15 cellular contexts compared by ENCODE assay signal in genomic region chr7:123768493-123768892, GRCh38. TPM values are rescaled to one million over a fixed set of nuclear protein-coding genes. Genes with fewer than 3 reads are reported as not detected.
DNase-seq lines count a peak whose midpoint lies in the region; ATAC-seq, FAIRE-seq and TF ChIP-seq lines count a peak whose summit lies in the region.
"Had no signal": no experiment of that assay in that cellular context is flagged by ENCODE, and none has a peak within 500 bp of the region (broad histone marks: within the 10 kb centered on the region; RNA-seq: fewer than 3 reads in every experiment).

No MANE protein-coding gene starts in this region.

- RAD21 ChIA-PET in HCT116 (lab: Charles Lee; ENCODE audit: low non-redundant PET in 1 of 2, low total read pairs in 2 of 2, uncharacterized antibody in 2 of 2, unreplicated experiment in 2 of 2) = interaction anchor here in 1 of 2 experiments (1.3 kb wide), 1 partner anchor 20 kb away, joined by 5 read pairs; the partner anchor contains the start of gene WASL

- no peaks in the 10 kb centered on the region for H3F3A ChIP-seq in neural progenitor cell (ENCODE audit: low read depth)

- H3K27ac ChIP-seq in A549 (0 out of 6 replicates have a peak overlapping the region, but pooled peaks of 1 of the 2 experiments have one; percentile 1), HCT116 (ENCODE audit: low read depth, low read length) (no peak overlapping the region), keratinocyte (ENCODE audit: control insufficient read depth, insufficient read depth, low read length) (no peak overlapping the region), neural progenitor cell (no peak overlapping the region)
- H3K27ac ChIP-seq: HL-60 had no signal

- H3K9ac ChIP-seq in HCT116 (ENCODE audit: low read length) = no peak overlapping the region
- H3K9ac ChIP-seq in keratinocyte (ENCODE audit: control insufficient read depth, extremely low read depth, insufficient read depth, low read length) = no peak overlapping the region
- H3K9ac ChIP-seq in neural progenitor cell = no peak overlapping the region

- DNase-seq in A549 (ENCODE audit: low read depth in 1 of 2, low spot score in 1 of 2) = no peak
- no peak for DNase-seq in HCT116 (ENCODE audit: low read depth, low spot score)
- DNase-seq in keratinocyte (ENCODE audit: low read depth, low spot score) = no peak
- DNase-seq in neural progenitor cell (ENCODE audit: low spot score) = no peak
- no peak for DNase-seq in DMS 273 (lab: John Stamatoyannopoulos, UW; ENCODE audit: unreplicated experiment)
- no peak for DNase-seq in NCI-H226
- DNase-seq: BE2C; Caco-2; CD8-positive, alpha-beta memory T cell; DMS79; HCEC 1CT; KBM-7 had no signal

- TF ChIP-seq POLR2A in A549 (IDR thresholded peaks at IDR 0.05; ENCODE audit: low read length) = no peak
- TF ChIP-seq POLR2A in HCT116 (IDR thresholded peaks at IDR 0.05; ENCODE audit: borderline replicate concordance, extremely low read depth, insufficient read depth, insufficient read length) = no peak

- intact Hi-C loops in HCT116 (cut with micrococcal nuclease) = no loop called here

- ATAC-seq in A549 (no peak), HCT116 (no peak), HG02759 (IDR thresholded peaks at IDR 0.05; ENCODE audit: unreplicated experiment) (no peak)

- H4K20me1 ChIP-seq in HCT116 (ENCODE audit: insufficient read depth) (no peaks in the 10 kb centered on the region), keratinocyte (ENCODE audit: control insufficient read depth, extremely low read depth, insufficient read depth, low read length) (no peaks in the 10 kb centered on the region), neural progenitor cell (ENCODE audit: low read depth) (no peaks in the 10 kb centered on the region)

- H3K4me3 ChIP-seq in A549 (no peak overlapping the region), HCT116 (replicated peaks in 1 of 2; ENCODE audit: low read depth in 1 of 2, low read length in 2 of 2) (no peak overlapping the region), keratinocyte (ENCODE audit: control insufficient read depth in 2 of 3, extremely low read depth in 1 of 3, insufficient read depth in 2 of 3, low read depth in 1 of 3, low read length in 3 of 3) (no peak overlapping the region), neural progenitor cell (no peak overlapping the region)

- FAIRE-seq in A549 (lab: Jason Lieb, UNC) (peak; percentile 43), keratinocyte (lab: Jason Lieb, UNC) (peak; percentile 32)
- FAIRE-seq: GM12891 had no signal

- H3K9me3 Mint-ChIP-seq in neural progenitor cell = no peaks in the 10 kb centered on the region

- no peak overlapping the region for H3K4me3 Mint-ChIP-seq in neural progenitor cell

- H2AFZ ChIP-seq in HCT116 (ENCODE audit: low read depth, low read length, poor library complexity, severe bottlenecking) (peak overlapping the region; percentile 75), keratinocyte (ENCODE audit: control insufficient read depth, low read length) (no peak overlapping the region), neural progenitor cell (replicated peaks) (peak overlapping the region; percentile 42)

- no peaks in the 10 kb centered on the region for H3K36me3 Mint-ChIP-seq in neural progenitor cell
- H3K36me3 Mint-ChIP-seq: CD8-positive, alpha-beta memory T cell had no signal

- POLR2A ChIA-PET in A549 (lab: Yijun Ruan, JAX) (interaction anchor here (0.5 kb wide), 1 partner anchor 19 kb away, joined by 3 read pairs; the partner anchor contains the start of gene WASL), HCT116 (lab: Charles Lee) (interaction anchor here (2.0 kb wide), 1 partner anchor 19 kb away, joined by 8 read pairs; the partner anchor contains the start of gene WASL)

- CTCF ChIA-PET in A549 (lab: Yijun Ruan, JAX) (interaction anchor here (0.7 to 1.3 kb wide), 2 partner anchors 20 to 29 kb away, joined by 3 to 11 read pairs; partner anchors contain the start of gene WASL), HCT116 (lab: Charles Lee) (no interaction called here)

- 70% methylated on average over 3 of the region's 3 CpGs for WGBS in A549 (ENCODE audit: missing lambda C conversion rate)

- no peaks in the 10 kb centered on the region for H3K9me1 ChIP-seq in keratinocyte (ENCODE audit: control insufficient read depth, extremely low read depth, insufficient read depth, low read length)

- peaks cover 10% of the 10 kb centered on the region for H3K4me1 Mint-ChIP-seq in neural progenitor cell

- H3K36me3 ChIP-seq in HCT116 (ENCODE audit: control insufficient read depth in 1 of 2, insufficient read depth in 2 of 2, low read length in 2 of 2) (no peaks in the 10 kb centered on the region), keratinocyte (ENCODE audit: control insufficient read depth in 2 of 2, extremely low read depth in 1 of 2, insufficient read depth in 2 of 2, low read length in 2 of 2) (no peaks in the 10 kb centered on the region), neural progenitor cell (no peaks in the 10 kb centered on the region)
- H3K36me3 ChIP-seq: BE2C had no signal

- H3K4me1 ChIP-seq in A549 = peaks cover 48% of the 10 kb centered on the region
- H3K4me1 ChIP-seq in HCT116 (ENCODE audit: control insufficient read depth in 1 of 2, insufficient read depth in 2 of 2, low read length in 2 of 2) = peaks cover 0 to 10% of the 10 kb centered on the region in 2 experiments; a peak in 2 of 4 replicates
- peaks cover 19% of the 10 kb centered on the region for H3K4me1 ChIP-seq in keratinocyte (ENCODE audit: control insufficient read depth, extremely low read depth, insufficient read depth, low read length)
- no peaks in the 10 kb centered on the region for H3K4me1 ChIP-seq in neural progenitor cell
- H3K4me1 ChIP-seq: BE2C, Caco-2 had no signal

- TF ChIP-seq EP300 in A549 (IDR thresholded peaks at IDR 0.05) = no peak

- TF ChIP-seq RAD21 in A549 (conservative IDR thresholded peaks at IDR 0.05 in 1 of 2, IDR thresholded peaks at IDR 0.05 in 1 of 2) = no peak
- TF ChIP-seq RAD21 in HCT116 (IDR thresholded peaks at IDR 0.05; ENCODE audit: low read depth) = no peak

- no peak for TF ChIP-seq CTCF in A549 (IDR thresholded peaks at IDR 0.05)
- no peak for TF ChIP-seq CTCF in HCT116 (IDR thresholded peaks at IDR 0.05 in 2 of 3, conservative IDR thresholded peaks at IDR 0.05 in 1 of 3; ENCODE audit: borderline replicate concordance in 1 of 3, insufficient read depth in 1 of 3, low read depth in 2 of 3, low read length in 2 of 3)
- no peak for TF ChIP-seq CTCF in keratinocyte (optimal IDR thresholded peaks at IDR 0.05 in 1 of 3, IDR thresholded peaks at IDR 0.05 in 1 of 3, conservative IDR thresholded peaks at IDR 0.05 in 1 of 3; ENCODE audit: extremely low read depth in 1 of 3, insufficient read depth in 2 of 3, low read length in 3 of 3)
- no peak for TF ChIP-seq CTCF in neural progenitor cell (IDR thresholded peaks at IDR 0.05)

- dilution Hi-C loops in keratinocyte (cut with MboI; ENCODE audit: extremely low pct_ligation_motif_present, low sequenced_read_pairs) = no loop called here

- H3K27me3 ChIP-seq in HCT116 (ENCODE audit: insufficient read depth, low read length) (no peaks in the 10 kb centered on the region), keratinocyte (ENCODE audit: control insufficient read depth, extremely low read depth, insufficient read depth, low read length) (no peaks in the 10 kb centered on the region), neural progenitor cell (no peaks in the 10 kb centered on the region)
- H3K27me3 ChIP-seq: BE2C had no signal

- H3K79me2 ChIP-seq in HCT116 (ENCODE audit: insufficient read depth, low read length) = no peaks in the 10 kb centered on the region
- no peaks in the 10 kb centered on the region for H3K79me2 ChIP-seq in keratinocyte (ENCODE audit: control insufficient read depth, insufficient read depth, low read length)
- H3K79me2 ChIP-seq in neural progenitor cell (ENCODE audit: low read depth) = no peaks in the 10 kb centered on the region

- H3K27me3 Mint-ChIP-seq in neural progenitor cell (ENCODE audit: insufficient read depth, low read depth) = peaks cover 2% of the 10 kb centered on the region

- no peak overlapping the region for H3K27ac Mint-ChIP-seq in neural progenitor cell
- H3K27ac Mint-ChIP-seq: CD8-positive, alpha-beta memory T cell had no signal

- no peaks in the 10 kb centered on the region for H3K9me2 ChIP-seq in HCT116 (ENCODE audit: insufficient read depth)

- H3K4me2 ChIP-seq in A549 = no peak overlapping the region
- no peak overlapping the region for H3K4me2 ChIP-seq in HCT116 (ENCODE audit: low read length)
- H3K4me2 ChIP-seq in keratinocyte (ENCODE audit: control insufficient read depth, extremely low read depth, insufficient read depth, low read depth, low read length) = no peak overlapping the region
- H3K4me2 ChIP-seq in neural progenitor cell = no peak overlapping the region

- no peaks in the 10 kb centered on the region for H3K9me3 ChIP-seq in A549
- H3K9me3 ChIP-seq in HCT116 (ENCODE audit: control insufficient read depth in 1 of 2, insufficient read depth in 1 of 2, low read depth in 1 of 2, low read length in 2 of 2) = no peaks in the 10 kb centered on the region
- H3K9me3 ChIP-seq in keratinocyte (ENCODE audit: control insufficient read depth, low read depth, low read length) = no peaks in the 10 kb centered on the region
- no peaks in the 10 kb centered on the region for H3K9me3 ChIP-seq in neural progenitor cell (ENCODE audit: low read depth)
- H3K9me3 ChIP-seq: BE2C, Caco-2 had no signal

- no TSS peak for BruUV-seq in HCT116 (replicated peaks; lab: Mats Ljungman, UMichigan)

TF ChIP-seq in A549, 52 proteins besides CTCF, POLR2A, EP300 and RAD21 (continues in another document):
- no peak for TF ChIP-seq HEYL (CRISPR knock-in tag; IDR thresholded peaks at IDR 0.05)
- no peak for TF ChIP-seq MAFK (IDR thresholded peaks at IDR 0.05; ENCODE audit: partially characterized antibody)

TF ChIP-seq in HCT116, 20 proteins besides CTCF, POLR2A, EP300 and RAD21 (continues in another document):
- no peak for TF ChIP-seq CEBPB (IDR thresholded peaks at IDR 0.05; ENCODE audit: low read depth)
- no peak for TF ChIP-seq JUND (IDR thresholded peaks at IDR 0.05)

RNA-seq across cellular contexts. Expression of gene WASL, which starts 19.7 kb away (rescaled TPM):
- polyA plus RNA-seq in A549 (2011; rRNA removed) (18.5 and 21.2 TPM in 2 replicates), A549 (2017; fragmentation: RNase III; extraction: RNeasy Plus Mini Kit Qiagen cat#74134 plus additional on column Dnase treatment) (18.6 to 21.0 TPM (median 20.2 TPM) in 3 replicates), keratinocyte (9.5 to 17.5 TPM (median 15.9 TPM) in 3 replicates)
- polyA plus RNA-seq in A549 (2012; cell fraction: cytosol; rRNA removed) = 7.1 and 9.5 TPM in 2 replicates
- polyA plus RNA-seq in A549 (2012; cell fraction: nucleus; rRNA removed) = 5.2 and 5.6 TPM in 2 replicates
- 6.2 and 7.5 TPM in 2 replicates for polyA minus RNA-seq in A549 (2011; rRNA and poly(A)+ RNA removed)
- total RNA-seq in HCT116 (2021; ENCODE audit: unreplicated experiment) (26.2 TPM), neural progenitor cell (ENCODE audit: low replicate concordance) (21.4 and 30.4 TPM in 2 replicates)
- 9.8 and 10.9 TPM in 2 replicates for polyA plus RNA-seq in HCT116 (2012)
- polyA plus RNA-seq in keratinocyte (2011; ENCODE audit: low read depth) = 25.5 TPM
- 14.2 and 23.6 TPM in 2 replicates for polyA plus RNA-seq in keratinocyte (2011; cell fraction: cytosol; rRNA removed)
- polyA plus RNA-seq in keratinocyte (2011; cell fraction: nucleus; rRNA removed) = 12.6 and 15.4 TPM in 2 replicates
- 22.6 and 35.5 TPM in 2 replicates for polyA plus RNA-seq in keratinocyte (2012; ENCODE audit: low replicate concordance)
- 6.2 to 11.4 TPM (median 6.9 TPM) in 3 replicates for polyA minus RNA-seq in keratinocyte
- polyA minus RNA-seq in keratinocyte (2011; cell fraction: cytosol; rRNA and poly(A)+ RNA removed) = 9.4 TPM
- polyA minus RNA-seq in keratinocyte (2011; cell fraction: nucleus; rRNA and poly(A)+ RNA removed) = 10.4 and 19.6 TPM in 2 replicates
